Comparison of ENCODE assay signal across 21 cellular contexts in genomic region chr1:237045278-237046016, GRCh38. TPM values are rescaled to one million over a fixed set of nuclear protein-coding genes. Genes with fewer than 3 reads are reported as not detected.
A peak's percentile ranks its signal among the peaks of the same experiment; 100 is the strongest.
DNase-seq lines count a peak whose midpoint lies in the region; ATAC-seq and TF ChIP-seq lines count a peak whose summit lies in the region.
"Had no signal": no experiment of that assay in that cellular context is flagged by ENCODE, and none has a peak within 500 bp of the region (broad histone marks: within the 10 kb centered on the region; RNA-seq: fewer than 3 reads in every experiment).

No MANE protein-coding gene starts in this region.

- H3K9me3 ChIP-seq in right atrium auricular region (no peaks in the 10 kb centered on the region), thoracic aorta (no peaks in the 10 kb centered on the region)
- H3K9me3 ChIP-seq: upper lobe of left lung had no signal

- no peak for TF ChIP-seq CTCF in right atrium auricular region (IDR thresholded peaks at IDR 0.05)
- no peak for TF ChIP-seq CTCF in thoracic aorta (IDR thresholded peaks at IDR 0.05)

- no peaks in the 10 kb centered on the region for H3K27me3 ChIP-seq in right atrium auricular region
- no peaks in the 10 kb centered on the region for H3K27me3 ChIP-seq in thoracic aorta (replicated peaks; ENCODE audit: insufficient read depth)

- no peak for TF ChIP-seq POLR2A in erythroblast (IDR thresholded peaks at IDR 0.05; ENCODE audit: low read length)

- H3K4me1 ChIP-seq in right atrium auricular region (no peaks in the 10 kb centered on the region), thoracic aorta (ENCODE audit: control insufficient read depth in 1 of 2, low read depth in 2 of 2) (peaks cover 0 to 30% of the 10 kb centered on the region in 2 donors)

- H3K4me3 ChIP-seq in right atrium auricular region (peak overlapping the region; percentile 29 to 31), thoracic aorta (peak overlapping the region; percentile 88)
- H3K4me3 ChIP-seq: upper lobe of left lung had no signal

- intact Hi-C loops in cardiac septum (cut with DNase I), result loop anchor here (5.0 kb wide), 1 partner anchor 342 kb away; no protein-coding TSS in a partner anchor

- H3K27ac ChIP-seq in right atrium auricular region, result peak overlapping the region; percentile 94 to 99
- H3K27ac ChIP-seq in thoracic aorta, result no peak overlapping the region
- H3K27ac ChIP-seq: upper lobe of left lung had no signal

- DNase-seq in right atrium auricular region (ENCODE audit: low spot score) (no peak), cardiac septum (ENCODE audit: low spot score) (no peak), NCI-H1694 treated with DMSO at 0.1 percent for 48 hours (lab: John Stamatoyannopoulos, UW) (peak; percentile 19), erythroblast (lab: John Stamatoyannopoulos, UW) (peak; percentile 18 to 23), thoracic aorta (ENCODE audit: low spot score) (no peak), NCI-H187 treated with DMSO at 0.1 percent for 48 hours (lab: John Stamatoyannopoulos, UW) (no peak)
- DNase-seq: activated CD4-positive, CD25-positive, alpha-beta regulatory T cell; CD4-positive, alpha-beta memory T cell; DMS79 treated with DMSO at 0.1 percent for 48 hours; naive thymus-derived CD4-positive, alpha-beta T cell; posterior cingulate gyrus; upper lobe of left lung had no signal

- ATAC-seq in thoracic aorta (ENCODE audit: insufficient number of reproducible peaks, low FRiP score, low read depth) (no peak), GM18511 (IDR thresholded peaks at IDR 0.05; ENCODE audit: unreplicated experiment) (no peak), GM21526 (IDR thresholded peaks at IDR 0.05; ENCODE audit: low FRiP score, unreplicated experiment) (no peak)
- ATAC-seq: activated naive CD4-positive, alpha-beta T cell treated with anti-CD3 and anti-CD28 coated beads, Interleukin-2, amount 50 U/mL, for 72 hours; naive thymus-derived CD4-positive, alpha-beta T cell; Panc1 had no signal

- H3K36me3 ChIP-seq in right atrium auricular region (no peaks in the 10 kb centered on the region), thoracic aorta (no peaks in the 10 kb centered on the region)
- H3K36me3 ChIP-seq: upper lobe of left lung had no signal

RNA-seq across cellular contexts. Expression of gene RYR2, which starts 3.5 kb away (rescaled TPM):
- total RNA-seq in right atrium auricular region (100 to 1,000 TPM; 392 to 756 TPM), cardiac septum (572 TPM), thoracic aorta (10 to 100 TPM; 59.0 to 75.9 TPM)
- total RNA-seq: activated naive CD4-positive, alpha-beta T cell treated with anti-CD3 and anti-CD28 coated beads, Interleukin-2, amount 50 U/mL, for 72 hours; CD4-positive, alpha-beta memory T cell had no signal

RNA-seq across cellular contexts. Expression of gene MT1HL1, which starts 41.2 kb away (rescaled TPM):
- total RNA-seq in right atrium auricular region (not detected), cardiac septum (not detected), thoracic aorta (not detected)
- total RNA-seq: activated CD8-positive, alpha-beta memory T cell treated with anti-CD3 and anti-CD28 coated beads for 36 hours; activated naive CD4-positive, alpha-beta T cell treated with anti-CD3 and anti-CD28 coated beads, Interleukin-2, amount 50 U/mL, for 72 hours; CD4-positive, alpha-beta memory T cell; HT1080; naive thymus-derived CD4-positive, alpha-beta T cell; SK-MEL-5; skeletal muscle tissue; T-helper 2 cell treated with Interferon-gamma antibody and Interleukin-4, amounts not matched to agents 100 ng/mL and 5 ng/mL, for 36 hours; upper lobe of left lung had no signal

Comparison
In these comparisons a context has a peak if more than half of its experiments do, and no peak if none do; other contexts are left out.
1. DNase-seq: peak in NCI-H1694 treated with DMSO at 0.1 percent for 48 hours (single experiment) and erythroblast (2 of 2); none in right atrium auricular region (single experiment), cardiac septum (single experiment), thoracic aorta (single experiment) and NCI-H187 treated with DMSO at 0.1 percent for 48 hours (single experiment).
2. H3K27ac ChIP-seq: peak in right atrium auricular region (2 of 2); none in thoracic aorta (0 of 2).